8 cellular contexts compared by ENCODE assay signal in the genomic region with DNA sequence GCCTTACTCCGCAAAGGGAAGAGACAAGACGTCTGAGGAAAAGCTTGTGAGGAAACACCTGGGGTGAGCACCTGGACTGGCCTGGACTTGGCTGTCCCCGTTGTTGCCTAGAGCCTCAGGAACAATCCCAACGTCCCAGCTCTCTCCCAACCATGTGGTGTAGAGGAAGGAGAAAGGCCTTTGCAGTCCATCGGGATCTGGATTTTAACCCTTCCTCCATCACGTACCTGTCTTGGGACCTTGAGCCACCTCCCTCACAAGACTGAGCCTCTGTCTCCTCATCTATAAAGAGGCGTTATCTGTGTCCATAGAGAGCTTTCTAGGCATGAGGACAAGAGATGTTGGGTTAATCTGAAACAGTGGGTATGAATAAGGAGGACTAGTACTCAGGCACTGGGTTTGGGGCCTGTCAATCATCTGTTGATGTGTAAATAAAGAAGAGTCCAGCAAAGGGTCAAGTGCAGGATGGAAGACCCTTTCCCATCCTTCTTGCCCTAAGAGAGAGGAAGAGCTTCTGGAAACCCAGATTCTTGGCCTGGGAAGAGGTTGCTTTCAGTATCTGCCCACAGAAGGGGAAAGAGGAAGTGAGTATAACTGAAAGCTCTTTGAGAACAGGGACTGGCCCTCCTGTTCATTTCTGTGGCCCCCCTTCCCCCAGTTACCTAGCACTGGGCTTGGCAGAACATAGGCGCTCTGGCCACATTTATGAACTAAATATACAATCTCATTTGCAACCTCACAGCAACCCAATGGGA.
DNase-seq lines count a peak whose midpoint lies in the region; ATAC-seq, FAIRE-seq and TF ChIP-seq lines count a peak whose summit lies in the region.

No MANE protein-coding gene starts in this region.

- no peaks in the 10 kb centered on the region for H3K9me3 ChIP-seq in K562 (replicated peaks; ENCODE audit: control insufficient read depth, insufficient read depth, low read depth, low read length)

- intact Hi-C loops in K562 (cut with micrococcal nuclease): no loop called here

- H4K20me1 ChIP-seq in K562 (replicated peaks; ENCODE audit: control insufficient read depth, insufficient read depth, low read length): no peaks in the 10 kb centered on the region

- no peak for TF ChIP-seq EP300 in K562 (IDR thresholded peaks at IDR 0.05; ENCODE audit: low read length)

- H3K9me1 ChIP-seq in K562 (ENCODE audit: control insufficient read depth, insufficient read depth, low read length): no peaks in the 10 kb centered on the region

- no peak for FAIRE-seq in K562 (lab: Jason Lieb, UNC)
- FAIRE-seq in frontal cortex (lab: Jason Lieb, UNC): no peak

- no peak overlapping the region for H3K27ac ChIP-seq in K562 (ENCODE audit: extremely low read depth, low read depth, low read length)

- H3K27me3 ChIP-seq in K562 (ENCODE audit: control insufficient read depth in 2 of 2, insufficient read depth in 2 of 2, low read length in 2 of 2): peaks cover 0 to 5% of the 10 kb centered on the region in 2 experiments; a peak in 1 of 5 replicates

- no peaks in the 10 kb centered on the region for H3K36me3 ChIP-seq in K562 (ENCODE audit: control insufficient read depth, insufficient read depth, low read length)

- ATAC-seq in GM19397 (IDR thresholded peaks at IDR 0.05; ENCODE audit: unreplicated experiment) (peak; percentile 85), HG03108 (IDR thresholded peaks at IDR 0.05; ENCODE audit: unreplicated experiment) (peak; percentile 87), K562 (no peak)

- TF ChIP-seq CTCF in K562 (IDR thresholded peaks at IDR 0.05 in 2 of 3, conservative IDR thresholded peaks at IDR 0.05 in 1 of 3; ENCODE audit: insufficient read depth in 2 of 3, low read depth in 1 of 3, low read length in 3 of 3): no peak

- BruUV-seq in K562 (replicated peaks; lab: Mats Ljungman, UMichigan): no TSS peak

- no peaks in the 10 kb centered on the region for H3K79me2 ChIP-seq in K562 (ENCODE audit: control insufficient read depth, insufficient read depth, low read length)

- no peak overlapping the region for H3K4me2 ChIP-seq in K562 (ENCODE audit: insufficient read depth, low read length)

- no peaks in the 10 kb centered on the region for H3K4me1 ChIP-seq in K562 (replicated peaks in 1 of 2; ENCODE audit: control insufficient read depth in 2 of 2, insufficient read depth in 2 of 2, low read length in 2 of 2)

- TF ChIP-seq POLR2A in K562 (conservative IDR thresholded peaks at IDR 0.05): no peak

- CTCF ChIA-PET in K562 (lab: Yijun Ruan, JAX; ENCODE audit: low intra/inter-chr PET ratio): no interaction called here

- H3K9ac ChIP-seq in K562 (ENCODE audit: insufficient read depth in 1 of 2, low read depth in 2 of 2, low read length in 2 of 2): no peak overlapping the region

- H2AFZ ChIP-seq in K562 (ENCODE audit: low read depth, low read length): no peak overlapping the region

- POLR2A ChIA-PET in K562 (lab: Yijun Ruan, JAX): no interaction called here

- no peak for TF ChIP-seq RAD21 in K562 (CRISPR knock-in tag; conservative IDR thresholded peaks at IDR 0.05 in 1 of 2, IDR thresholded peaks at IDR 0.05 in 1 of 2)

- DNase-seq in AG20443 (ENCODE audit: low spot score) (peak; percentile 0), K562 (ENCODE audit: extremely low read depth in 1 of 4, low spot score in 3 of 4) (no peak), activated gamma-delta T cell (lab: John Stamatoyannopoulos, UW) (no peak), frontal cortex (ENCODE audit: low spot score in 2 of 2) (no peak), NCI-H187 (lab: John Stamatoyannopoulos, UW) (no peak), NCI-H69 (lab: John Stamatoyannopoulos, UW) (no peak)

- in situ Hi-C loops in K562 (cut with MboI): no loop called here

- no peak overlapping the region for H3K4me3 ChIP-seq in K562

- 0% methylated on average over 7 of the region's 8 CpGs for WGBS in K562 (ENCODE audit: insufficient coverage, low coverage, missing lambda C conversion rate)

TF ChIP-seq in K562, 482 proteins besides CTCF, POLR2A, EP300 and RAD21:
- TF ChIP-seq KAT8 (IDR thresholded peaks at IDR 0.05; ENCODE audit: low read depth) (no peak), SPI1 (IDR thresholded peaks at IDR 0.05; ENCODE audit: borderline replicate concordance, low read depth, low read length) (peak; percentile 83)
- TF ChIP-seq, protein P1, sequence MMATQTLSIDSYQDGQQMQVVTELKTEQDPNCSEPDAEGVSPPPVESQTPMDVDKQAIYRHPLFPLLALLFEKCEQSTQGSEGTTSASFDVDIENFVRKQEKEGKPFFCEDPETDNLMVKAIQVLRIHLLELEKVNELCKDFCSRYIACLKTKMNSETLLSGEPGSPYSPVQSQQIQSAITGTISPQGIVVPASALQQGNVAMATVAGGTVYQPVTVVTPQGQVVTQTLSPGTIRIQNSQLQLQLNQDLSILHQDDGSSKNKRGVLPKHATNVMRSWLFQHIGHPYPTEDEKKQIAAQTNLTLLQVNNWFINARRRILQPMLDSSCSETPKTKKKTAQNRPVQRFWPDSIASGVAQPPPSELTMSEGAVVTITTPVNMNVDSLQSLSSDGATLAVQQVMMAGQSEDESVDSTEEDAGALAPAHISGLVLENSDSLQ (IDR thresholded peaks at IDR 0.05): 0 out of 2 replicates have a peak, but pooled peaks have one; percentile 16
